16 cellular contexts compared by ENCODE assay signal in the genomic region with DNA sequence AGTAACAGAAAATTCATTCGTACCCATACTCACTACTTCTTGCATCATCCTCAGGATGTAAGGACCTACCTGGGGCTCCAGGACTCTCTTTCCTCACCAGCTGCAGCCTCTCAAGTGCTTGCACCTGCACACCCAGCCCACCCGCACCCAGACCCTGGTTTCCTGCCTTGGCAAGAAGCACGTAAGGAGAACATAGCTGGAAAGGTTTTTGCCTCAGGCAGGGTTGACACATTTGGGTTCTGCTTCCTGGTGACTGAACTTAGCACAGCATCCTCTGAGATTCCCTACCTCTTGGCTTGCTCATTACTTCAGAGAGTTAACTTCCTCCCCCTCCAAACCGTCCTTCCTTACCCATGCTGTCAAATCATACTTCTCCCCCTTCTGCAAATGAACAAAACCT.
"Had no signal": no experiment of that assay in that cellular context is flagged by ENCODE, and none has a peak within 500 bp of the region (broad histone marks: within the 10 kb centered on the region; RNA-seq: fewer than 3 reads in every experiment).

No MANE protein-coding gene starts in this region.

- H3K36me3 ChIP-seq: cardiac muscle cell, left lung, right lobe of liver, suprapubic skin had no signal

- H3K4me3 ChIP-seq: cardiac muscle cell, left lung, mucosa of descending colon, psoas muscle, right lobe of liver, suprapubic skin had no signal

- H3K27me3 ChIP-seq: cardiac muscle cell, left lung, right lobe of liver, suprapubic skin had no signal

- H3K27me3 Mint-ChIP-seq: activated B cell treated with CpG ODN at 0.5 μM for 24 hours; naive thymus-derived CD8-positive, alpha-beta T cell had no signal

- H3K4me3 Mint-ChIP-seq: activated B cell treated with CpG ODN at 0.5 μM for 24 hours; naive thymus-derived CD8-positive, alpha-beta T cell; type B pancreatic cell had no signal

- H3K9me3 ChIP-seq: left lung, mucosa of descending colon, psoas muscle, right lobe of liver, suprapubic skin had no signal

- FAIRE-seq: astrocyte, frontal cortex, TTC549 had no signal

- ATAC-seq: left lung; mucosa of descending colon; naive thymus-derived CD8-positive, alpha-beta T cell; psoas muscle; right lobe of liver had no signal

- H3K27ac ChIP-seq: cardiac muscle cell, left lung, psoas muscle, right lobe of liver, suprapubic skin had no signal

- H3K4me1 ChIP-seq: left lung, right lobe of liver had no signal

- DNase-seq: activated B cell treated with CpG ODN at 0.5 μM for 24 hours; activated CD8-positive, alpha-beta memory T cell treated with anti-CD3 and anti-CD28 coated beads, Interleukin-2, amount 50 U/mL, for 4 hours; activated effector memory CD4-positive, alpha-beta T cell treated with anti-CD3 and anti-CD28 coated beads, Interleukin-2, amount 50 U/mL, for 16 hours; islet precursor cell; left lung; mucosa of descending colon; naive thymus-derived CD8-positive, alpha-beta T cell; psoas muscle; right lobe of liver; stimulated activated naive CD4-positive, alpha-beta T cell had no signal

- H3K9me3 Mint-ChIP-seq: activated B cell treated with CpG ODN at 0.5 μM for 24 hours; naive thymus-derived CD8-positive, alpha-beta T cell had no signal

- H3K27ac Mint-ChIP-seq: activated B cell treated with CpG ODN at 0.5 μM for 24 hours; naive thymus-derived CD8-positive, alpha-beta T cell; type B pancreatic cell had no signal

- H3K36me3 Mint-ChIP-seq: naive thymus-derived CD8-positive, alpha-beta T cell; type B pancreatic cell had no signal
